In genomic region chr1:22747021-22747734, GRCh38 we compare ENCODE assay signal across 13 cellular contexts. TPM values are rescaled to one million over a fixed set of nuclear protein-coding genes. Genes with fewer than 3 reads are reported as not detected.
DNase-seq lines count a peak whose midpoint lies in the region; ATAC-seq and TF ChIP-seq lines count a peak whose summit lies in the region.
"Had no signal": no experiment of that assay in that cellular context is flagged by ENCODE, and none has a peak within 500 bp of the region (broad histone marks: within the 10 kb centered on the region; RNA-seq: fewer than 3 reads in every experiment).

No MANE protein-coding gene starts in this region.

- no peak for TF ChIP-seq POLR2A in HCT116 (IDR thresholded peaks at IDR 0.05; ENCODE audit: borderline replicate concordance, extremely low read depth, insufficient read depth, insufficient read length)

- H3K9me2 ChIP-seq in HCT116 (ENCODE audit: insufficient read depth), result no peaks in the 10 kb centered on the region

- TF ChIP-seq RAD21 in HCT116 (IDR thresholded peaks at IDR 0.05; ENCODE audit: low read depth), result no peak

- H3K4me3 ChIP-seq in HCT116 (replicated peaks in 1 of 2; ENCODE audit: low read depth in 1 of 2, low read length in 2 of 2) (no peak overlapping the region), Panc1 (ENCODE audit: low read depth in 2 of 2, low read length in 2 of 2) (no peak overlapping the region), epithelial cell of proximal tubule (ENCODE audit: low read depth, low read length) (no peak overlapping the region), retinal pigment epithelial cell (ENCODE audit: low read length) (no peak overlapping the region)
- H3K4me3 ChIP-seq: cardiac muscle cell, esophagus squamous epithelium, Peyer's patch had no signal

- H3K9me3 ChIP-seq in HCT116 (ENCODE audit: control insufficient read depth in 1 of 2, insufficient read depth in 1 of 2, low read depth in 1 of 2, low read length in 2 of 2) (no peaks in the 10 kb centered on the region), Panc1 (ENCODE audit: control insufficient read depth, insufficient read depth, low read depth, low read length) (no peaks in the 10 kb centered on the region)
- H3K9me3 ChIP-seq: esophagus squamous epithelium, Peyer's patch had no signal

- no peaks in the 10 kb centered on the region for H3K79me2 ChIP-seq in HCT116 (ENCODE audit: insufficient read depth, low read length)

- H4K20me1 ChIP-seq in HCT116 (ENCODE audit: insufficient read depth), result no peaks in the 10 kb centered on the region

- no peak overlapping the region for H3K27ac ChIP-seq in HCT116 (ENCODE audit: low read depth, low read length)
- peak overlapping the region; percentile 54; the same call in 1 of the 2 replicates for H3K27ac ChIP-seq in Panc1 (ENCODE audit: low read length)
- H3K27ac ChIP-seq: cardiac muscle cell, esophagus squamous epithelium had no signal

- TF ChIP-seq CTCF in HCT116 (IDR thresholded peaks at IDR 0.05 in 2 of 3, conservative IDR thresholded peaks at IDR 0.05 in 1 of 3; ENCODE audit: borderline replicate concordance in 1 of 3, insufficient read depth in 1 of 3, low read depth in 2 of 3, low read length in 2 of 3) (no peak), Panc1 (IDR thresholded peaks at IDR 0.05) (no peak; the same call in 1 of the 2 replicates), epithelial cell of proximal tubule (conservative IDR thresholded peaks at IDR 0.05; ENCODE audit: low read depth, low read length) (peak; percentile 23), retinal pigment epithelial cell (conservative IDR thresholded peaks at IDR 0.05; ENCODE audit: low read depth, low read length) (peak; percentile 22)

- no peak for DNase-seq in HCT116 (ENCODE audit: low read depth, low spot score)
- peak; percentile 76 for DNase-seq in Panc1 (ENCODE audit: low read depth, low spot score)
- DNase-seq in epithelial cell of proximal tubule (ENCODE audit: low read depth), result peak; percentile 77
- DNase-seq in retinal pigment epithelial cell (ENCODE audit: low read depth), result peak; percentile 95
- DNase-seq in activated naive CD4-positive, alpha-beta T cell treated with anti-CD3 and anti-CD28 coated beads, Interleukin-2, amount 10 ng/mL, durations not matched to agents 7 days and 5 days, result no peak
- no peak for DNase-seq in NCI-H526 (lab: John Stamatoyannopoulos, UW)
- DNase-seq: activated T-cell treated with anti-CD3 and anti-CD28 coated beads, Interleukin-2, amount 50 U/mL, for 4 hours; esophagus squamous epithelium; left colon; NCI-H146; Peyer's patch had no signal

- H3K9me3 Mint-ChIP-seq in activated naive CD4-positive, alpha-beta T cell treated with anti-CD3 and anti-CD28 coated beads, Interleukin-2, amount 10 ng/mL, durations not matched to agents 7 days and 5 days, result no peaks in the 10 kb centered on the region
- H3K9me3 Mint-ChIP-seq: activated T-cell treated with anti-CD3 and anti-CD28 coated beads, Interleukin-2, amount 50 U/mL, for 4 hours had no signal

- H3K36me3 ChIP-seq in HCT116 (ENCODE audit: control insufficient read depth in 1 of 2, insufficient read depth in 2 of 2, low read length in 2 of 2) (no peaks in the 10 kb centered on the region), Panc1 (ENCODE audit: control insufficient read depth, insufficient read depth, low read length) (no peaks in the 10 kb centered on the region)
- H3K36me3 ChIP-seq: cardiac muscle cell, esophagus squamous epithelium, Peyer's patch had no signal

- POLR2A ChIA-PET in HCT116 (lab: Charles Lee), result no interaction called here
- POLR2A ChIA-PET in Panc1 (lab: Charles Lee), result no interaction called here

- H3K9ac ChIP-seq in HCT116 (ENCODE audit: low read length), result no peak overlapping the region

- intact Hi-C loops in HCT116 (cut with micrococcal nuclease) (no loop called here), Panc1 (cut with micrococcal nuclease; ENCODE audit: unreplicated experiment) (no loop called here)

- H3K36me3 Mint-ChIP-seq in activated naive CD4-positive, alpha-beta T cell treated with anti-CD3 and anti-CD28 coated beads, Interleukin-2, amount 10 ng/mL, durations not matched to agents 7 days and 5 days, result no peaks in the 10 kb centered on the region

- H3K27me3 Mint-ChIP-seq in activated naive CD4-positive, alpha-beta T cell treated with anti-CD3 and anti-CD28 coated beads, Interleukin-2, amount 10 ng/mL, durations not matched to agents 7 days and 5 days, result peaks cover 27% of the 10 kb centered on the region

- H2AFZ ChIP-seq in HCT116 (ENCODE audit: low read depth, low read length, poor library complexity, severe bottlenecking), result no peak overlapping the region

- RAD21 ChIA-PET in HCT116 (lab: Charles Lee; ENCODE audit: low non-redundant PET in 1 of 2, low total read pairs in 2 of 2, uncharacterized antibody in 2 of 2, unreplicated experiment in 2 of 2), result no interaction called here

- ATAC-seq in HCT116 (no peak), Panc1 (peak; percentile 63), GM21737 (IDR thresholded peaks at IDR 0.05; ENCODE audit: unreplicated experiment) (no peak)
- ATAC-seq: activated T-cell treated with anti-CD3 and anti-CD28 coated beads, Interleukin-2, amount 50 U/mL, for 4 hours had no signal

- H3K4me1 Mint-ChIP-seq in activated naive CD4-positive, alpha-beta T cell treated with anti-CD3 and anti-CD28 coated beads, Interleukin-2, amount 10 ng/mL, durations not matched to agents 7 days and 5 days, result no peaks in the 10 kb centered on the region

- CTCF ChIA-PET in HCT116 (lab: Charles Lee) (no interaction called here), Panc1 (lab: Charles Lee) (no interaction called here)
- CTCF ChIA-PET in activated naive CD4-positive, alpha-beta T cell treated with anti-CD3 and anti-CD28 coated beads, Interleukin-2, amount 10 ng/mL, durations not matched to agents 7 days and 5 days (lab: Charles Lee), result interaction anchor here (1.3 kb wide), 1 partner anchor 15 kb away, joined by 3 read pairs; no protein-coding TSS in a partner anchor

- H3K27me3 ChIP-seq in HCT116 (ENCODE audit: insufficient read depth, low read length), result no peaks in the 10 kb centered on the region
- no peaks in the 10 kb centered on the region for H3K27me3 ChIP-seq in Panc1 (ENCODE audit: control insufficient read depth, insufficient read depth, low read length)
- H3K27me3 ChIP-seq: cardiac muscle cell, Peyer's patch had no signal

- H3K4me3 Mint-ChIP-seq in activated naive CD4-positive, alpha-beta T cell treated with anti-CD3 and anti-CD28 coated beads, Interleukin-2, amount 10 ng/mL, durations not matched to agents 7 days and 5 days, result no peak overlapping the region
- H3K4me3 Mint-ChIP-seq: activated T-cell treated with anti-CD3 and anti-CD28 coated beads, Interleukin-2, amount 50 U/mL, for 4 hours had no signal

- H3K4me1 ChIP-seq in HCT116 (ENCODE audit: control insufficient read depth in 1 of 2, insufficient read depth in 2 of 2, low read length in 2 of 2), result peaks cover 25 to 54% of the 10 kb centered on the region in 2 experiments
- peaks cover 41% of the 10 kb centered on the region for H3K4me1 ChIP-seq in Panc1 (ENCODE audit: control insufficient read depth, insufficient read depth, low read length)

- BruUV-seq in HCT116 (replicated peaks; lab: Mats Ljungman, UMichigan), result no TSS peak
- BruUV-seq in Panc1 (replicated peaks; lab: Mats Ljungman, UMichigan), result no TSS peak

- 0 out of 2 replicates have a peak overlapping the region, but pooled peaks have one; percentile 52 for H3K4me2 ChIP-seq in HCT116 (ENCODE audit: low read length)

- no peak overlapping the region for H3K27ac Mint-ChIP-seq in activated naive CD4-positive, alpha-beta T cell treated with anti-CD3 and anti-CD28 coated beads, Interleukin-2, amount 10 ng/mL, durations not matched to agents 7 days and 5 days

- in situ Hi-C loops in Panc1 (cut with HindIII; ENCODE audit: low pct_unique_long_range_greater_than_20kb, low sequenced_read_pairs), result no loop called here

TF ChIP-seq in HCT116, 20 proteins besides CTCF, POLR2A, EP300 and RAD21:
- 0 out of 2 replicates have a peak, but pooled peaks have one; percentile 24 for TF ChIP-seq FOSL1 (IDR thresholded peaks at IDR 0.05; ENCODE audit: low read depth)
- TF ChIP-seq JUND (IDR thresholded peaks at IDR 0.05), result 0 out of 2 replicates have a peak, but pooled peaks have one; percentile 31
- no peak for TF ChIP-seq ZNF274 (IDR thresholded peaks at IDR 0.05; ENCODE audit: low read depth, low read length)

RNA-seq across cellular contexts. Expression of gene EPHB2, which starts 36.5 kb away (rescaled TPM):
- total RNA-seq in HCT116 (2021; ENCODE audit: unreplicated experiment) (19.5 TPM), Panc1 (2021; ENCODE audit: unreplicated experiment) (29.0 TPM), epithelial cell of proximal tubule (47.8 and 93.6 TPM in 2 replicates)
- 19.4 and 22.0 TPM in 2 replicates for polyA plus RNA-seq in HCT116 (2012)
- polyA plus RNA-seq in Panc1 (2012; ENCODE audit: insufficient read length), result 27.5 TPM

Comparison
In these comparisons a context has a peak if more than half of its experiments do, and no peak if none do; other contexts are left out.
1. DNase-seq: peak in Panc1 (single experiment), epithelial cell of proximal tubule (single experiment) and retinal pigment epithelial cell (single experiment); none in HCT116 (single experiment), activated naive CD4-positive, alpha-beta T cell treated with anti-CD3 and anti-CD28 coated beads, Interleukin-2, amount 10 ng/mL, durations not matched to agents 7 days and 5 days (single experiment) and NCI-H526 (0 of 2).
2. CTCF ChIP-seq: peak in epithelial cell of proximal tubule (single experiment) and retinal pigment epithelial cell (single experiment); none in HCT116 (0 of 3) and Panc1 (single experiment).